22 cellular contexts compared by ENCODE assay signal in genomic region chr1:19262047-19262446, GRCh38. TPM values are rescaled to one million over a fixed set of nuclear protein-coding genes. Genes with fewer than 3 reads are reported as not detected.
DNase-seq lines count a peak whose midpoint lies in the region; ATAC-seq, FAIRE-seq and TF ChIP-seq lines count a peak whose summit lies in the region.
"Had no signal": no experiment of that assay in that cellular context is flagged by ENCODE, and none has a peak within 500 bp of the region (broad histone marks: within the 10 kb centered on the region; RNA-seq: fewer than 3 reads in every experiment).

No MANE protein-coding gene starts in this region.

- H3K9ac ChIP-seq in HepG2 (ENCODE audit: insufficient read depth, low read depth, low read length): no peak overlapping the region

- H3K4me2 ChIP-seq in HepG2 (ENCODE audit: low read depth, low read length): no peak overlapping the region
- H3K4me2 ChIP-seq: PC-9 had no signal

- peaks cover 17 to 34% of the 10 kb centered on the region in 2 experiments for H3K36me3 ChIP-seq in HepG2 (replicated peaks in 1 of 2; ENCODE audit: control insufficient read depth in 1 of 2, insufficient read depth in 2 of 2, low read length in 2 of 2)
- peaks cover 0 to 64% (median 29%) of the 10 kb centered on the region in 4 donors for H3K36me3 ChIP-seq in right lobe of liver

- no peak overlapping the region for H2AFZ ChIP-seq in HepG2 (ENCODE audit: low read length)
- H2AFZ ChIP-seq: PC-9 had no signal

- peaks cover 11% of the 10 kb centered on the region; the same call in 1 of the 2 replicates for H3K4me1 ChIP-seq in HepG2 (ENCODE audit: insufficient read depth, low read length)
- H3K4me1 ChIP-seq in right lobe of liver: no peaks in the 10 kb centered on the region

- 94% methylated on average over 3 of the region's 5 CpGs for WGBS in HepG2 (ENCODE audit: low lambda C conversion rate)
- 80% methylated on average over 1 of the region's 5 CpGs for WGBS in right lobe of liver (ENCODE audit: insufficient coverage, low coverage, low lambda C conversion rate, missing lambda C conversion rate)

- H3K4me1 Mint-ChIP-seq in WTC11: no peaks in the 10 kb centered on the region
- peaks cover 0 to 3% of the 10 kb centered on the region in 2 donors for H3K4me1 Mint-ChIP-seq in effector memory CD8-positive, alpha-beta T cell (ENCODE audit: low read depth in 2 of 2)

- H3K27me3 Mint-ChIP-seq in WTC11 (ENCODE audit: low read depth): no peaks in the 10 kb centered on the region; the same call in none of the 2 replicates
- H3K27me3 Mint-ChIP-seq in effector memory CD8-positive, alpha-beta T cell: no peaks in the 10 kb centered on the region
- H3K27me3 Mint-ChIP-seq: CD4-positive, CD25-positive, alpha-beta regulatory T cell; T-cell had no signal

- TF ChIP-seq EP300 in HepG2 (IDR thresholded peaks at IDR 0.05; ENCODE audit: low read depth in 2 of 2, low read length in 2 of 2): no peak
- no peak for TF ChIP-seq EP300 in HepG2 (CRISPR knock-in tag; IDR thresholded peaks at IDR 0.05; ENCODE audit: borderline replicate concordance)

- no peak for DNase-seq in HepG2 (ENCODE audit: low spot score)
- no peak for DNase-seq in right lobe of liver
- peak; percentile 19 for DNase-seq in KBM-7
- no peak for DNase-seq in WTC11 (ENCODE audit: low spot score)
- DNase-seq in effector memory CD8-positive, alpha-beta T cell: no peak
- DNase-seq in NCI-H2227 (lab: John Stamatoyannopoulos, UW; ENCODE audit: unreplicated experiment): no peak
- DNase-seq: CD4-positive, CD25-positive, alpha-beta regulatory T cell; DMS79 treated with DMSO at 0.1 percent for 48 hours; HCEC 1CT; Karpas-422; NCI-H1048; NCI-H1417 treated with DMSO at 0.1 percent for 48 hours; NCI-H187; NCI-H2227 treated with DMSO at 0.1 percent for 48 hours; NCI-H510A; NCI-H748 treated with DMSO at 0.1 percent for 48 hours; PC-9; SHP77 treated with DMSO at 0.1 percent for 48 hours; T-cell had no signal

- no peak for TF ChIP-seq RAD21 in HepG2 (CRISPR knock-in tag; IDR thresholded peaks at IDR 0.05)

- FAIRE-seq in HepG2 (lab: Jason Lieb, UNC): no peak
- FAIRE-seq: GM12891 had no signal

- in situ Hi-C loops in HepG2 (cut with HindIII; ENCODE audit: extremely low pct_ligation_motif_present, low pct_unique_long_range_greater_than_20kb) (no loop called here), KBM-7 (cut with MboI; ENCODE audit: low pct_unique_long_range_greater_than_20kb, low sequenced_read_pairs) (no loop called here)

- CTCF ChIA-PET in HepG2 (lab: Yijun Ruan, JAX; ENCODE audit: low intra/inter-chr PET ratio, low total read pairs) (no interaction called here), WTC11 (lab: Charles Lee) (interaction anchor here (0.5 to 1.5 kb wide), 4 partner anchors 21 to 400 kb away, joined by 3 to 4 read pairs (median 4); no protein-coding TSS in a partner anchor)

- H3K4me3 Mint-ChIP-seq in WTC11: no peak overlapping the region
- H3K4me3 Mint-ChIP-seq in effector memory CD8-positive, alpha-beta T cell: no peak overlapping the region
- H3K4me3 Mint-ChIP-seq: CD4-positive, CD25-positive, alpha-beta regulatory T cell; T-cell had no signal

- H3K27ac Mint-ChIP-seq in WTC11: no peak overlapping the region
- peak overlapping the region in 1 of 2 donors; percentile 17 for H3K27ac Mint-ChIP-seq in effector memory CD8-positive, alpha-beta T cell
- H3K27ac Mint-ChIP-seq: CD4-positive, CD25-positive, alpha-beta regulatory T cell; T-cell had no signal

- no peak overlapping the region for H3K4me3 ChIP-seq in HepG2 (replicated peaks in 1 of 3; ENCODE audit: insufficient read depth in 1 of 3, low read depth in 2 of 3, low read length in 3 of 3)
- H3K4me3 ChIP-seq in right lobe of liver: no peak overlapping the region
- H3K4me3 ChIP-seq: PC-9 had no signal

- TF ChIP-seq POLR2A in HepG2 (IDR thresholded peaks at IDR 0.05; ENCODE audit: insufficient read depth in 1 of 2, low read depth in 2 of 2, low read length in 2 of 2): peak in 1 of 2 experiments; percentile 40; a peak in 1 of 4 replicates
- TF ChIP-seq POLR2A in right lobe of liver (IDR thresholded peaks at IDR 0.05): no peak

- H3K36me3 Mint-ChIP-seq in WTC11: peaks cover 28% of the 10 kb centered on the region
- H3K36me3 Mint-ChIP-seq in effector memory CD8-positive, alpha-beta T cell (ENCODE audit: insufficient read depth): peaks cover 18% of the 10 kb centered on the region

- no peaks in the 10 kb centered on the region; a peak in 1 of 5 replicates for H3K27me3 ChIP-seq in HepG2 (ENCODE audit: control insufficient read depth in 1 of 2, insufficient read depth in 2 of 2, low read length in 2 of 2)
- no peaks in the 10 kb centered on the region for H3K27me3 ChIP-seq in right lobe of liver

- H3K9me3 Mint-ChIP-seq in WTC11: no peaks in the 10 kb centered on the region
- no peaks in the 10 kb centered on the region for H3K9me3 Mint-ChIP-seq in effector memory CD8-positive, alpha-beta T cell
- H3K9me3 Mint-ChIP-seq: CD4-positive, CD25-positive, alpha-beta regulatory T cell; T-cell had no signal

- ATAC-seq in HepG2 (peak; percentile 22), right lobe of liver (no peak), WTC11 (peak; percentile 15), GM18498 (IDR thresholded peaks at IDR 0.05; ENCODE audit: unreplicated experiment) (no peak)
- no peak for ATAC-seq in effector memory CD8-positive, alpha-beta T cell (replicated peaks)

- no TSS peak for BruUV-seq in HepG2 (replicated peaks; lab: Mats Ljungman, UMichigan)

- H4K20me1 ChIP-seq in HepG2 (ENCODE audit: insufficient read depth, low read length): no peaks in the 10 kb centered on the region

- TF ChIP-seq CTCF in HepG2 (CRISPR knock-in tag; IDR thresholded peaks at IDR 0.05) (no peak), right lobe of liver (IDR thresholded peaks at IDR 0.05) (no peak), WTC11 (IDR thresholded peaks at IDR 0.05) (no peak)

- no peaks in the 10 kb centered on the region for H3K79me2 ChIP-seq in HepG2 (ENCODE audit: insufficient read depth, low read length)

- H3K27ac ChIP-seq in HepG2 (ENCODE audit: extremely low read length, insufficient read depth, low read length): no peak overlapping the region
- no peak overlapping the region for H3K27ac ChIP-seq in right lobe of liver
- H3K27ac ChIP-seq: PC-9, RWPE1 had no signal

- POLR2A ChIA-PET in HepG2 (lab: Yijun Ruan, JAX): interaction anchor here (1.1 to 3.7 kb wide), 2 partner anchors 10 to 49 kb away, joined by 3 to 14 read pairs; partner anchors contain the start of genes EMC1 and MRTO4
- POLR2A ChIA-PET in WTC11 (lab: Charles Lee): no interaction called here

- H3K9me3 ChIP-seq in HepG2 (ENCODE audit: low read length) (no peaks in the 10 kb centered on the region), right lobe of liver (no peaks in the 10 kb centered on the region)

- intact Hi-C loops in HepG2 (cut with micrococcal nuclease; ENCODE audit: unreplicated experiment): no loop called here
- intact Hi-C loops in right lobe of liver (cut with DNase I): no loop called here

RNA-seq across cellular contexts. Expression of gene MRTO4, which starts 10.4 kb away (rescaled TPM):
- total RNA-seq in HepG2 (2016; rRNA removed; fragmentation: Illumina TruSeq; extraction: Trizol) (59.2 and 63.3 TPM in 2 replicates), right lobe of liver (10 to 100 TPM in 2 of 6 experiments, 1 to 10 TPM in 4; 7.0 to 17.3 (median 8.2) TPM), WTC11 (2021) (40.9 to 54.6 TPM (median 43.0 TPM) in 3 replicates)
- total RNA-seq in HepG2 (2016; cell fraction: cytosol; rRNA removed; fragmentation: Illumina TruSeq; extraction: Trizol; ENCODE audit: low read depth): 13.9 and 15.0 TPM in 2 replicates
- total RNA-seq in HepG2 (2016; cell fraction: insoluble cytoplasmic fraction; rRNA removed; fragmentation: Illumina TruSeq; extraction: Trizol): 60.4 and 64.9 TPM in 2 replicates
- 28.3 and 30.7 TPM in 2 replicates for total RNA-seq in HepG2 (2016; cell fraction: membrane; rRNA removed; fragmentation: Illumina TruSeq; extraction: Trizol)
- total RNA-seq in HepG2 (2016; cell fraction: nucleus; rRNA removed; fragmentation: Illumina TruSeq; extraction: Trizol): 33.6 and 42.6 TPM in 2 replicates
- 26.9 and 28.1 TPM in 2 replicates for polyA plus RNA-seq in HepG2 (2011; rRNA removed)
- 30.3 and 30.6 TPM in 2 replicates for polyA plus RNA-seq in HepG2 (2011; cell fraction: cytosol; rRNA removed)
- 14.7 TPM in 2 replicates for polyA plus RNA-seq in HepG2 (2011; cell fraction: nucleus; rRNA removed)
- 25.4 and 26.7 TPM in 2 replicates for polyA plus RNA-seq in HepG2 (2012)
- polyA plus RNA-seq in HepG2 (2016; cell fraction: cytosol; fragmentation: Illumina TruSeq; extraction: Trizol; ENCODE audit: low read depth): 13.0 and 14.1 TPM in 2 replicates
- polyA plus RNA-seq in HepG2 (2016; cell fraction: insoluble cytoplasmic fraction; fragmentation: Illumina TruSeq; extraction: Trizol; ENCODE audit: low read depth): 66.0 and 67.8 TPM in 2 replicates
- 18.8 and 20.4 TPM in 2 replicates for polyA plus RNA-seq in HepG2 (2016; cell fraction: membrane; fragmentation: Illumina TruSeq; extraction: Trizol; ENCODE audit: low read depth)
- 58.4 and 65.8 TPM in 2 replicates for polyA plus RNA-seq in HepG2 (2016; cell fraction: nucleus; fragmentation: Illumina TruSeq; extraction: Trizol; ENCODE audit: insufficient read depth, low read depth)
- 24.1 and 67.1 TPM in 2 replicates for polyA minus RNA-seq in HepG2 (2011; rRNA and poly(A)+ RNA removed; ENCODE audit: low replicate concordance)
- 7.8 TPM in 2 replicates for polyA minus RNA-seq in HepG2 (2011; cell fraction: cytosol; rRNA and poly(A)+ RNA removed)
- polyA minus RNA-seq in HepG2 (2011; cell fraction: nucleus; rRNA and poly(A)+ RNA removed): 16.9 and 21.1 TPM in 2 replicates

RNA-seq across cellular contexts. Expression of gene EMC1, which starts 10.7 kb away (rescaled TPM):
- total RNA-seq in HepG2 (2016; rRNA removed; fragmentation: Illumina TruSeq; extraction: Trizol) (22.1 and 61.3 TPM in 2 replicates), right lobe of liver (10 to 100 TPM; 18.6 to 32.7 (median 25.3) TPM), WTC11 (2021) (46.5 to 53.5 TPM (median 48.6 TPM) in 3 replicates)
- total RNA-seq in HepG2 (2016; cell fraction: cytosol; rRNA removed; fragmentation: Illumina TruSeq; extraction: Trizol; ENCODE audit: low read depth): 10.9 and 11.1 TPM in 2 replicates
- total RNA-seq in HepG2 (2016; cell fraction: insoluble cytoplasmic fraction; rRNA removed; fragmentation: Illumina TruSeq; extraction: Trizol): 19.7 and 63.8 TPM in 2 replicates
- total RNA-seq in HepG2 (2016; cell fraction: membrane; rRNA removed; fragmentation: Illumina TruSeq; extraction: Trizol): 9.9 and 11.1 TPM in 2 replicates
- 63.2 and 69.4 TPM in 2 replicates for total RNA-seq in HepG2 (2016; cell fraction: nucleus; rRNA removed; fragmentation: Illumina TruSeq; extraction: Trizol)
- polyA plus RNA-seq in HepG2 (2011; rRNA removed): 38.0 and 41.8 TPM in 2 replicates
- 25.5 and 33.1 TPM in 2 replicates for polyA plus RNA-seq in HepG2 (2011; cell fraction: cytosol; rRNA removed)
- polyA plus RNA-seq in HepG2 (2011; cell fraction: nucleus; rRNA removed): 95.2 and 109 TPM in 2 replicates
- 43.3 and 52.6 TPM in 2 replicates for polyA plus RNA-seq in HepG2 (2012)
- polyA plus RNA-seq in HepG2 (2016; cell fraction: cytosol; fragmentation: Illumina TruSeq; extraction: Trizol; ENCODE audit: low read depth): 2.6 and 3.2 TPM in 2 replicates
- 16.4 and 18.7 TPM in 2 replicates for polyA plus RNA-seq in HepG2 (2016; cell fraction: insoluble cytoplasmic fraction; fragmentation: Illumina TruSeq; extraction: Trizol; ENCODE audit: low read depth)
- 3.9 and 5.8 TPM in 2 replicates for polyA plus RNA-seq in HepG2 (2016; cell fraction: membrane; fragmentation: Illumina TruSeq; extraction: Trizol; ENCODE audit: low read depth)
- polyA plus RNA-seq in HepG2 (2016; cell fraction: nucleus; fragmentation: Illumina TruSeq; extraction: Trizol; ENCODE audit: insufficient read depth, low read depth): 85.8 and 96.2 TPM in 2 replicates
- 58.6 and 79.4 TPM in 2 replicates for polyA minus RNA-seq in HepG2 (2011; rRNA and poly(A)+ RNA removed; ENCODE audit: low replicate concordance)
- 32.4 and 33.9 TPM in 2 replicates for polyA minus RNA-seq in HepG2 (2011; cell fraction: cytosol; rRNA and poly(A)+ RNA removed)
- polyA minus RNA-seq in HepG2 (2011; cell fraction: nucleus; rRNA and poly(A)+ RNA removed): 40.7 and 45.0 TPM in 2 replicates

RNA-seq across cellular contexts. Expression of gene AKR7A3, which starts 26.5 kb away (rescaled TPM):
- total RNA-seq in HepG2 (2016; rRNA removed; fragmentation: Illumina TruSeq; extraction: Trizol) (0.15 and 1.00 TPM in 2 replicates), right lobe of liver (100 to 1,000 TPM in 4 of 6 experiments, 10 to 100 TPM in 2; 58.1 to 169 (median 130) TPM), WTC11 (2021) (1.3 to 1.5 TPM (median 1.5 TPM) in 3 replicates)
- total RNA-seq in HepG2 (2016; cell fraction: cytosol; rRNA removed; fragmentation: Illumina TruSeq; extraction: Trizol; ENCODE audit: low read depth): 0.18 TPM in 1 of 2 replicates, not detected in the other
- 0.21 and 0.71 TPM in 2 replicates for total RNA-seq in HepG2 (2016; cell fraction: insoluble cytoplasmic fraction; rRNA removed; fragmentation: Illumina TruSeq; extraction: Trizol)
- total RNA-seq in HepG2 (2016; cell fraction: membrane; rRNA removed; fragmentation: Illumina TruSeq; extraction: Trizol): 0.28 and 0.46 TPM in 2 replicates
- total RNA-seq in HepG2 (2016; cell fraction: nucleus; rRNA removed; fragmentation: Illumina TruSeq; extraction: Trizol): 1.7 TPM in 2 replicates
- 0.58 and 1.0 TPM in 2 replicates for polyA plus RNA-seq in HepG2 (2011; rRNA removed)
- 0.22 and 0.24 TPM in 2 replicates for polyA plus RNA-seq in HepG2 (2011; cell fraction: cytosol; rRNA removed)
- polyA plus RNA-seq in HepG2 (2011; cell fraction: nucleus; rRNA removed): 4.2 and 5.2 TPM in 2 replicates
- polyA plus RNA-seq in HepG2 (2012): 0.45 and 0.56 TPM in 2 replicates
- 0.25 and 0.31 TPM in 2 replicates for polyA plus RNA-seq in HepG2 (2016; cell fraction: cytosol; fragmentation: Illumina TruSeq; extraction: Trizol; ENCODE audit: low read depth)
- 0.17 and 0.23 TPM in 2 replicates for polyA plus RNA-seq in HepG2 (2016; cell fraction: insoluble cytoplasmic fraction; fragmentation: Illumina TruSeq; extraction: Trizol; ENCODE audit: low read depth)
- 0.11 and 0.15 TPM in 2 replicates for polyA plus RNA-seq in HepG2 (2016; cell fraction: membrane; fragmentation: Illumina TruSeq; extraction: Trizol; ENCODE audit: low read depth)
- 4.0 and 5.6 TPM in 2 replicates for polyA plus RNA-seq in HepG2 (2016; cell fraction: nucleus; fragmentation: Illumina TruSeq; extraction: Trizol; ENCODE audit: insufficient read depth, low read depth)
- polyA minus RNA-seq in HepG2 (2011; rRNA and poly(A)+ RNA removed; ENCODE audit: low replicate concordance): 0.34 and 1.1 TPM in 2 replicates
- not detected in 2 replicates for polyA minus RNA-seq in HepG2 (2011; cell fraction: cytosol; rRNA and poly(A)+ RNA removed)
- 0.99 and 1.0 TPM in 2 replicates for polyA minus RNA-seq in HepG2 (2011; cell fraction: nucleus; rRNA and poly(A)+ RNA removed)

RNA-seq across cellular contexts. Expression of gene AKR7A2, which starts 49.9 kb away (rescaled TPM):
- total RNA-seq in HepG2 (2016; rRNA removed; fragmentation: Illumina TruSeq; extraction: Trizol) (75.6 and 91.8 TPM in 2 replicates), right lobe of liver (10 to 100 TPM; 41.4 to 85.1 (median 51.2) TPM), WTC11 (2021) (43.4 to 51.6 TPM (median 50.6 TPM) in 3 replicates)
- 27.2 and 29.3 TPM in 2 replicates for total RNA-seq in HepG2 (2016; cell fraction: cytosol; rRNA removed; fragmentation: Illumina TruSeq; extraction: Trizol; ENCODE audit: low read depth)
- total RNA-seq in HepG2 (2016; cell fraction: insoluble cytoplasmic fraction; rRNA removed; fragmentation: Illumina TruSeq; extraction: Trizol): 75.1 and 91.3 TPM in 2 replicates
- 38.5 and 45.3 TPM in 2 replicates for total RNA-seq in HepG2 (2016; cell fraction: membrane; rRNA removed; fragmentation: Illumina TruSeq; extraction: Trizol)
- 31.9 and 40.6 TPM in 2 replicates for total RNA-seq in HepG2 (2016; cell fraction: nucleus; rRNA removed; fragmentation: Illumina TruSeq; extraction: Trizol)
- 40.8 and 45.2 TPM in 2 replicates for polyA plus RNA-seq in HepG2 (2011; rRNA removed)
- 42.0 and 59.5 TPM in 2 replicates for polyA plus RNA-seq in HepG2 (2011; cell fraction: cytosol; rRNA removed)
- 20.7 and 23.1 TPM in 2 replicates for polyA plus RNA-seq in HepG2 (2011; cell fraction: nucleus; rRNA removed)
- 23.2 and 37.3 TPM in 2 replicates for polyA plus RNA-seq in HepG2 (2012)
- 30.5 and 33.1 TPM in 2 replicates for polyA plus RNA-seq in HepG2 (2016; cell fraction: cytosol; fragmentation: Illumina TruSeq; extraction: Trizol; ENCODE audit: low read depth)
- 96.1 and 104 TPM in 2 replicates for polyA plus RNA-seq in HepG2 (2016; cell fraction: insoluble cytoplasmic fraction; fragmentation: Illumina TruSeq; extraction: Trizol; ENCODE audit: low read depth)
- polyA plus RNA-seq in HepG2 (2016; cell fraction: membrane; fragmentation: Illumina TruSeq; extraction: Trizol; ENCODE audit: low read depth): 33.3 and 38.2 TPM in 2 replicates
- 46.3 and 53.6 TPM in 2 replicates for polyA plus RNA-seq in HepG2 (2016; cell fraction: nucleus; fragmentation: Illumina TruSeq; extraction: Trizol; ENCODE audit: insufficient read depth, low read depth)
- 57.1 and 74.2 TPM in 2 replicates for polyA minus RNA-seq in HepG2 (2011; rRNA and poly(A)+ RNA removed; ENCODE audit: low replicate concordance)
- 23.5 and 26.5 TPM in 2 replicates for polyA minus RNA-seq in HepG2 (2011; cell fraction: cytosol; rRNA and poly(A)+ RNA removed)
- polyA minus RNA-seq in HepG2 (2011; cell fraction: nucleus; rRNA and poly(A)+ RNA removed): 13.2 and 15.2 TPM in 2 replicates

RNA-seq across cellular contexts. Expression of gene SLC66A1, which starts 50.1 kb away (rescaled TPM):
- total RNA-seq in HepG2 (2016; rRNA removed; fragmentation: Illumina TruSeq; extraction: Trizol): 8.5 and 18.9 TPM in 2 replicates
- total RNA-seq in HepG2 (2016; cell fraction: cytosol; rRNA removed; fragmentation: Illumina TruSeq; extraction: Trizol; ENCODE audit: low read depth): 4.6 and 5.7 TPM in 2 replicates
- 9.7 and 20.6 TPM in 2 replicates for total RNA-seq in HepG2 (2016; cell fraction: insoluble cytoplasmic fraction; rRNA removed; fragmentation: Illumina TruSeq; extraction: Trizol)
- 8.2 and 8.3 TPM in 2 replicates for total RNA-seq in HepG2 (2016; cell fraction: membrane; rRNA removed; fragmentation: Illumina TruSeq; extraction: Trizol)
- 17.2 and 20.6 TPM in 2 replicates for total RNA-seq in HepG2 (2016; cell fraction: nucleus; rRNA removed; fragmentation: Illumina TruSeq; extraction: Trizol)
- 15.4 and 24.4 TPM in 2 replicates for polyA plus RNA-seq in HepG2 (2011; rRNA removed)
- 15.0 and 19.6 TPM in 2 replicates for polyA plus RNA-seq in HepG2 (2011; cell fraction: cytosol; rRNA removed)
- polyA plus RNA-seq in HepG2 (2011; cell fraction: nucleus; rRNA removed): 21.9 and 23.2 TPM in 2 replicates
- polyA plus RNA-seq in HepG2 (2012): 8.6 and 10.0 TPM in 2 replicates
- polyA plus RNA-seq in HepG2 (2016; cell fraction: cytosol; fragmentation: Illumina TruSeq; extraction: Trizol; ENCODE audit: low read depth): 4.3 and 5.7 TPM in 2 replicates
- 8.0 and 11.5 TPM in 2 replicates for polyA plus RNA-seq in HepG2 (2016; cell fraction: insoluble cytoplasmic fraction; fragmentation: Illumina TruSeq; extraction: Trizol; ENCODE audit: low read depth)
- 6.1 and 8.5 TPM in 2 replicates for polyA plus RNA-seq in HepG2 (2016; cell fraction: membrane; fragmentation: Illumina TruSeq; extraction: Trizol; ENCODE audit: low read depth)
- 41.6 and 41.9 TPM in 2 replicates for polyA plus RNA-seq in HepG2 (2016; cell fraction: nucleus; fragmentation: Illumina TruSeq; extraction: Trizol; ENCODE audit: insufficient read depth, low read depth)
- 17.2 and 31.0 TPM in 2 replicates for polyA minus RNA-seq in HepG2 (2011; rRNA and poly(A)+ RNA removed; ENCODE audit: low replicate concordance)
- 7.4 and 8.9 TPM in 2 replicates for polyA minus RNA-seq in HepG2 (2011; cell fraction: cytosol; rRNA and poly(A)+ RNA removed)
- 9.9 and 11.1 TPM in 2 replicates for polyA minus RNA-seq in HepG2 (2011; cell fraction: nucleus; rRNA and poly(A)+ RNA removed)
- total RNA-seq in right lobe of liver: 10 to 100 TPM in 3 of 6 experiments, 1 to 10 TPM in 3; 8.4 to 20.6 (median 11.2) TPM
- total RNA-seq in WTC11 (2021): 12.8 to 14.2 TPM (median 14.1 TPM) in 3 replicates

Comparison
In these comparisons a context has a peak if more than half of its experiments do, and no peak if none do; other contexts are left out.
1. ATAC-seq: peak in HepG2 (single experiment) and WTC11 (single experiment); none in right lobe of liver (0 of 4), GM18498 (single experiment) and effector memory CD8-positive, alpha-beta T cell (single experiment).
2. RNA of gene AKR7A3, which starts 26.5 kb away (total RNA-seq): 58.1 to 169 TPM in right lobe of liver; 1.3 to 1.5 TPM in WTC11 and 0.15 to 1.7 TPM in HepG2; every median in the first group is over 10 times any median in the second.